In the genomic region with DNA sequence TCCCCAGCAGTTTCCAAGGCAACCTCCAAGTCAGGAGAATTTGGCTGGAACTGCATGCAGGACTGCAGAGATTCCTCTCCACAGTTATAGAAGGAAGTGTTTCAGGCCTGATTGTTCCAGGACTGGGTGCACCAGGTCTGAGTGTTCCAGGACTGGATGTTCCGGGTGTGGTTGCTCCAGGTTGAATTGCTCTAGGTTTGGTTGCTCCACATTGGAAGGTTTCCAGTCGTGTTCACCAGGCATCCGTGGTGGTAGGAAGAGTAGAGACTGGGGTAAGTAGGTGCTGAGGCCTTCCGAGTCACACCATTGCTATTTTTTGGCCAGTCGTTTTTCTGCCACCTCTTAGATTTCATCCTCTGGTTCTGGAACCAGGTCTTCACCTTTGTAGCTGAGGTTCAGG, we compare ENCODE assay signal across 18 cellular contexts.
"Had no signal": no experiment of that assay in that cellular context is flagged by ENCODE, and none has a peak within 500 bp of the region (broad histone marks: within the 10 kb centered on the region; RNA-seq: fewer than 3 reads in every experiment).

No MANE protein-coding gene starts in this region.

- H3K4me3 ChIP-seq: dorsolateral prefrontal cortex, heart right ventricle, left ventricle myocardium inferior, lower lobe of right lung, pancreas, smooth muscle cell, tibial artery had no signal

- H3K27me3 ChIP-seq: tibial artery had no signal

- DNase-seq: cortex of kidney; dorsolateral prefrontal cortex; effector CD8-positive, alpha-beta T cell; foreskin melanocyte; heart right ventricle; hypothalamus; left ventricle myocardium inferior; lower lobe of right lung; mesenchymal stem cell; midbrain; naive B cell; occipital lobe; pancreas; right cardiac atrium; stimulated activated CD4-positive, alpha-beta T cell treated with anti-CD3 and anti-CD28 coated beads, Interleukin-2, amount 100 ng/mL, for 48 hours; stimulated activated naive CD8-positive, alpha-beta T cell treated with anti-CD3 and anti-CD28 coated beads, Interleukin-15, Interleukin-2, amounts not matched to agents 100 U/mL and 50 U/mL, for 24 hours; tibial artery had no signal

- ATAC-seq: lower lobe of right lung; pancreas; right cardiac atrium; stimulated activated naive CD8-positive, alpha-beta T cell treated with anti-CD3 and anti-CD28 coated beads, Interleukin-15, Interleukin-2, amounts not matched to agents 100 U/mL and 50 U/mL, for 24 hours had no signal

- H3K36me3 ChIP-seq: heart right ventricle, left ventricle myocardium inferior, lower lobe of right lung, pancreas, tibial artery had no signal

- H3K27ac ChIP-seq: dorsolateral prefrontal cortex, heart right ventricle, left ventricle myocardium inferior, lower lobe of right lung, pancreas, tibial artery had no signal

- H3K4me1 ChIP-seq: heart right ventricle, left ventricle myocardium inferior, lower lobe of right lung, pancreas, tibial artery had no signal

- H3K9me3 ChIP-seq: heart right ventricle, left ventricle myocardium inferior, lower lobe of right lung, pancreas, tibial artery had no signal
